ENCODE assay signal across 1 cellular context in genomic region chr16:57384248-57385070, GRCh38.
TF ChIP-seq lines count a peak whose summit lies in the region.

No MANE protein-coding gene starts in this region.

TF ChIP-seq in HepG2, 621 proteins besides CTCF, POLR2A, EP300 and RAD21 (continued from another document and continues in another):
- no peak for TF ChIP-seq ZNF646 (CRISPR knock-in tag; IDR thresholded peaks at IDR 0.05)
- no peak for TF ChIP-seq ZNF513 (CRISPR knock-in tag; conservative IDR thresholded peaks at IDR 0.05)
- no peak for TF ChIP-seq TEAD2 (CRISPR knock-in tag; IDR thresholded peaks at IDR 0.05)
- no peak; the same call in 1 of the 2 replicates for TF ChIP-seq GATAD1 (CRISPR knock-in tag; IDR thresholded peaks at IDR 0.05)
- TF ChIP-seq SIN3B (IDR thresholded peaks at IDR 0.05; ENCODE audit: low read length): no peak
- TF ChIP-seq ZNF589 (CRISPR knock-in tag; conservative IDR thresholded peaks at IDR 0.05): no peak
- peak; percentile 55; the same call in 1 of the 2 replicates for TF ChIP-seq HES4 (CRISPR knock-in tag; IDR thresholded peaks at IDR 0.05; ENCODE audit: borderline replicate concordance)
- no peak for TF ChIP-seq IRF1 (CRISPR knock-in tag; IDR thresholded peaks at IDR 0.05; ENCODE audit: low read depth)
- peak; percentile 99 for TF ChIP-seq AGO1 (IDR thresholded peaks at IDR 0.05; ENCODE audit: low read depth, low read length, poor library complexity, severe bottlenecking)
- peak; percentile 16; the same call in 1 of the 2 replicates for TF ChIP-seq PHF21A (CRISPR knock-in tag; IDR thresholded peaks at IDR 0.05)
- TF ChIP-seq ELF1 (CRISPR knock-in tag; IDR thresholded peaks at IDR 0.05): no peak
- TF ChIP-seq FOXC1 (CRISPR knock-in tag; IDR thresholded peaks at IDR 0.05; ENCODE audit: borderline replicate concordance): 0 out of 2 replicates have a peak, but pooled peaks have one; percentile 62
- 0 out of 2 replicates have a peak, but pooled peaks have one; percentile 76 for TF ChIP-seq THAP7 (CRISPR knock-in tag; IDR thresholded peaks at IDR 0.05)
- no peak; the same call in 1 of the 2 replicates for TF ChIP-seq ZBTB25 (CRISPR knock-in tag; IDR thresholded peaks at IDR 0.05)
- TF ChIP-seq ZFP82 (CRISPR knock-in tag; IDR thresholded peaks at IDR 0.05; ENCODE audit: borderline replicate concordance): no peak
- TF ChIP-seq ELF3 (CRISPR knock-in tag; IDR thresholded peaks at IDR 0.05): no peak
- TF ChIP-seq ZNF841 (CRISPR knock-in tag; IDR thresholded peaks at IDR 0.05; ENCODE audit: borderline replicate concordance): peak; percentile 72; the same call in 1 of the 2 replicates
- TF ChIP-seq PHF5A (CRISPR knock-in tag; IDR thresholded peaks at IDR 0.05; ENCODE audit: low read depth, unreplicated experiment): peak; percentile 25
- TF ChIP-seq NFATC3 (CRISPR knock-in tag; IDR thresholded peaks at IDR 0.05): no peak
- no peak for TF ChIP-seq MIER2 (CRISPR knock-in tag; IDR thresholded peaks at IDR 0.05)
- no peak for TF ChIP-seq FOXA1 (IDR thresholded peaks at IDR 0.05)
- 0 out of 2 replicates have a peak, but pooled peaks have one; percentile 10 for TF ChIP-seq FOXA1 (CRISPR knock-in tag; IDR thresholded peaks at IDR 0.05)
- TF ChIP-seq GLMP (CRISPR knock-in tag; IDR thresholded peaks at IDR 0.05; ENCODE audit: borderline replicate concordance): no peak
- no peak for TF ChIP-seq GPN1 (CRISPR knock-in tag; IDR thresholded peaks at IDR 0.05; ENCODE audit: borderline replicate concordance)
- no peak for TF ChIP-seq PCBP2 (optimal IDR thresholded peaks at IDR 0.05; ENCODE audit: low read depth, low read length, poor library complexity, severe bottlenecking)
- TF ChIP-seq ZBTB34 (CRISPR knock-in tag; IDR thresholded peaks at IDR 0.05): no peak
- no peak for TF ChIP-seq CENPBD1 (CRISPR knock-in tag; IDR thresholded peaks at IDR 0.05; ENCODE audit: borderline replicate concordance, low read depth)
- peak; percentile 71 for TF ChIP-seq STAT6 (CRISPR knock-in tag; IDR thresholded peaks at IDR 0.05; ENCODE audit: borderline replicate concordance)
- TF ChIP-seq RFX5 (IDR thresholded peaks at IDR 0.05; ENCODE audit: low read depth, low read length): no peak
- no peak for TF ChIP-seq DPF2 (CRISPR knock-in tag; IDR thresholded peaks at IDR 0.05; ENCODE audit: borderline replicate concordance, low read depth)
- 0 out of 2 replicates have a peak, but pooled peaks have one; percentile 7 for TF ChIP-seq PPARG (CRISPR knock-in tag; conservative IDR thresholded peaks at IDR 0.05)
- no peak for TF ChIP-seq ZNF777 (CRISPR knock-in tag; IDR thresholded peaks at IDR 0.05)
- no peak for TF ChIP-seq ZNF782 (CRISPR knock-in tag; IDR thresholded peaks at IDR 0.05; ENCODE audit: borderline replicate concordance)
- TF ChIP-seq ZNF672 (CRISPR knock-in tag; IDR thresholded peaks at IDR 0.05): peak; percentile 81; the same call in 1 of the 2 replicates
- no peak for TF ChIP-seq ATF1 (CRISPR knock-in tag; IDR thresholded peaks at IDR 0.05)
- peak; percentile 72; the same call in 1 of the 2 replicates for TF ChIP-seq ESRRA (CRISPR knock-in tag; IDR thresholded peaks at IDR 0.05; ENCODE audit: low read depth)
- peak; percentile 25; the same call in 1 of the 2 replicates for TF ChIP-seq MAX (IDR thresholded peaks at IDR 0.05)
- peak; percentile 95 for TF ChIP-seq ZC3H13 (CRISPR knock-in tag; IDR thresholded peaks at IDR 0.05)
